Comparison of ENCODE assay signal across 1 cellular context in the genomic region with DNA sequence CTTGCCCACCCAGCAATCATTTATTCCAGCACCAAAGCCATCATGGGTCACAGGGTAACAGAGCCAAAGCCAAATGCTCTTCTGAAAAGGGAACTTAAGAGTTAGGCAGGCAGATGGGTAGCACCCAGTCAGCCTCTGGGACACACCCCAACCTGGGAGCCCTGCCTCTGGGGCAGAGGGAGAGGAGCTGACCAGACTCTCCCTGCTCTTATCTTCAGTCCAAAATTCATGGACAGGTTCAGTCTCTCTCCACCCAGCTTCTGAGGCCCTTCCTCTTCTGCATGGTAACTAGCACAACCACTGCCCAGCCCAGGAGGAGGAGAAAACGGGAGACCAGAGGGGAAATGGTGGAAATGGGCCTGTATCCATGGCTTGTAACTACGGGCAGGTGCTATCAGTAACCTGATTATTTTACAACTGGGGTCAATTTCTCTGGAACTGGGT.
TF ChIP-seq lines count a peak whose summit lies in the region.

No MANE protein-coding gene starts in this region.

TF ChIP-seq in GM23338, 12 proteins besides CTCF, POLR2A, EP300 and RAD21 (continued from another document):
- TF ChIP-seq, protein P1, sequence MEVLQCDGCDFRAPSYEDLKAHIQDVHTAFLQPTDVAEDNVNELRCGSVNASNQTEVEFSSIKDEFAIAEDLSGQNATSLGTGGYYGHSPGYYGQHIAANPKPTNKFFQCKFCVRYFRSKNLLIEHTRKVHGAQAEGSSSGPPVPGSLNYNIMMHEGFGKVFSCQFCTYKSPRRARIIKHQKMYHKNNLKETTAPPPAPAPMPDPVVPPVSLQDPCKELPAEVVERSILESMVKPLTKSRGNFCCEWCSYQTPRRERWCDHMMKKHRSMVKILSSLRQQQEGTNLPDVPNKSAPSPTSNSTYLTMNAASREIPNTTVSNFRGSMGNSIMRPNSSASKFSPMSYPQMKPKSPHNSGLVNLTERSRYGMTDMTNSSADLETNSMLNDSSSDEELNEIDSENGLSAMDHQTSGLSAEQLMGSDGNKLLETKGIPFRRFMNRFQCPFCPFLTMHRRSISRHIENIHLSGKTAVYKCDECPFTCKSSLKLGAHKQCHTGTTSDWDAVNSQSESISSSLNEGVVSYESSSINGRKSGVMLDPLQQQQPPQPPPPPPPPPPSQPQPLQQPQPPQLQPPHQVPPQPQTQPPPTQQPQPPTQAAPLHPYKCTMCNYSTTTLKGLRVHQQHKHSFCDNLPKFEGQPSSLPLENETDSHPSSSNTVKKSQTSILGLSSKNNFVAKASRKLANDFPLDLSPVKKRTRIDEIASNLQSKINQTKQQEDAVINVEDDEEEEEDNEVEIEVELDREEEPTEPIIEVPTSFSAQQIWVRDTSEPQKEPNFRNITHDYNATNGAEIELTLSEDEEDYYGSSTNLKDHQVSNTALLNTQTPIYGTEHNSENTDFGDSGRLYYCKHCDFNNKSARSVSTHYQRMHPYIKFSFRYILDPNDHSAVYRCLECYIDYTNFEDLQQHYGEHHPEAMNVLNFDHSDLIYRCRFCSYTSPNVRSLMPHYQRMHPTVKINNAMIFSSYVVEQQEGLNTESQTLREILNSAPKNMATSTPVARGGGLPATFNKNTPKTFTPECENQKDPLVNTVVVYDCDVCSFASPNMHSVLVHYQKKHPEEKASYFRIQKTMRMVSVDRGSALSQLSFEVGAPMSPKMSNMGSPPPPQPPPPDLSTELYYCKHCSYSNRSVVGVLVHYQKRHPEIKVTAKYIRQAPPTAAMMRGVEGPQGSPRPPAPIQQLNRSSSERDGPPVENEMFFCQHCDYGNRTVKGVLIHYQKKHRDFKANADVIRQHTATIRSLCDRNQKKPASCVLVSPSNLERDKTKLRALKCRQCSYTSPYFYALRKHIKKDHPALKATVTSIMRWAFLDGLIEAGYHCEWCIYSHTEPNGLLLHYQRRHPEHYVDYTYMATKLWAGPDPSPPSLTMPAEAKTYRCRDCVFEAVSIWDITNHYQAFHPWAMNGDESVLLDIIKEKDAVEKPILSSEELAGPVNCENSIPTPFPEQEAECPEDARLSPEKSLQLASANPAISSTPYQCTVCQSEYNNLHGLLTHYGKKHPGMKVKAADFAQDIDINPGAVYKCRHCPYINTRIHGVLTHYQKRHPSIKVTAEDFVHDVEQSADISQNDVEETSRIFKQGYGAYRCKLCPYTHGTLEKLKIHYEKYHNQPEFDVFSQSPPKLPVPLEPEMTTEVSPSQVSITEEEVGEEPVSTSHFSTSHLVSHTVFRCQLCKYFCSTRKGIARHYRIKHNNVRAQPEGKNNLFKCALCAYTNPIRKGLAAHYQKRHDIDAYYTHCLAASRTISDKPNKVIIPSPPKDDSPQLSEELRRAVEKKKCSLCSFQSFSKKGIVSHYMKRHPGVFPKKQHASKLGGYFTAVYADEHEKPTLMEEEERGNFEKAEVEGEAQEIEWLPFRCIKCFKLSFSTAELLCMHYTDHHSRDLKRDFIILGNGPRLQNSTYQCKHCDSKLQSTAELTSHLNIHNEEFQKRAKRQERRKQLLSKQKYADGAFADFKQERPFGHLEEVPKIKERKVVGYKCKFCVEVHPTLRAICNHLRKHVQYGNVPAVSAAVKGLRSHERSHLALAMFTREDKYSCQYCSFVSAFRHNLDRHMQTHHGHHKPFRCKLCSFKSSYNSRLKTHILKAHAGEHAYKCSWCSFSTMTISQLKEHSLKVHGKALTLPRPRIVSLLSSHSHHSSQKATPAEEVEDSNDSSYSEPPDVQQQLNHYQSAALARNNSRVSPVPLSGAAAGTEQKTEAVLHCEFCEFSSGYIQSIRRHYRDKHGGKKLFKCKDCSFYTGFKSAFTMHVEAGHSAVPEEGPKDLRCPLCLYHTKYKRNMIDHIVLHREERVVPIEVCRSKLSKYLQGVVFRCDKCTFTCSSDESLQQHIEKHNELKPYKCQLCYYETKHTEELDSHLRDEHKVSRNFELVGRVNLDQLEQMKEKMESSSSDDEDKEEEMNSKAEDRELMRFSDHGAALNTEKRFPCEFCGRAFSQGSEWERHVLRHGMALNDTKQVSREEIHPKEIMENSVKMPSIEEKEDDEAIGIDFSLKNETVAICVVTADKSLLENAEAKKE (CRISPR knock-in tag; IDR thresholded peaks at IDR 0.05): no peak
